In genomic region chr6:166615059-166615770, GRCh38 we compare ENCODE assay signal across 2 cellular contexts.
TF ChIP-seq lines count a peak whose summit lies in the region.

No MANE protein-coding gene starts in this region.

TF ChIP-seq in SK-N-SH, 30 proteins besides CTCF, POLR2A, EP300 and RAD21:
- peak; percentile 3; the same call in 1 of the 2 replicates for TF ChIP-seq FOSL2 (IDR thresholded peaks at IDR 0.05; ENCODE audit: borderline replicate concordance, low read depth)
- no peak for TF ChIP-seq USF1 (IDR thresholded peaks at IDR 0.05; ENCODE audit: borderline replicate concordance, low read depth)

TF ChIP-seq in SK-N-SH treated with all-trans-retinoic acid at 6 μM for 48 hours, 23 proteins besides CTCF, POLR2A, EP300 and RAD21:
- no peak for TF ChIP-seq ZFP3 (CRISPR knock-in tag; IDR thresholded peaks at IDR 0.05)
- TF ChIP-seq TCF4 (CRISPR knock-in tag; IDR thresholded peaks at IDR 0.05; ENCODE audit: borderline replicate concordance), result no peak
- TF ChIP-seq ZNF565 (CRISPR knock-in tag; conservative IDR thresholded peaks at IDR 0.05; ENCODE audit: low read depth), result no peak
- TF ChIP-seq RARB (CRISPR knock-in tag; IDR thresholded peaks at IDR 0.05), result no peak
- TF ChIP-seq CSRNP3 (CRISPR knock-in tag; IDR thresholded peaks at IDR 0.05), result no peak
- TF ChIP-seq ZNF70 (CRISPR knock-in tag; IDR thresholded peaks at IDR 0.05), result no peak
- TF ChIP-seq BACH2 (CRISPR knock-in tag; IDR thresholded peaks at IDR 0.05; ENCODE audit: borderline replicate concordance), result no peak
- TF ChIP-seq ZC3H10 (CRISPR knock-in tag; IDR thresholded peaks at IDR 0.05), result no peak
